Comparison of ENCODE assay signal across 1 cellular context in the genomic region with DNA sequence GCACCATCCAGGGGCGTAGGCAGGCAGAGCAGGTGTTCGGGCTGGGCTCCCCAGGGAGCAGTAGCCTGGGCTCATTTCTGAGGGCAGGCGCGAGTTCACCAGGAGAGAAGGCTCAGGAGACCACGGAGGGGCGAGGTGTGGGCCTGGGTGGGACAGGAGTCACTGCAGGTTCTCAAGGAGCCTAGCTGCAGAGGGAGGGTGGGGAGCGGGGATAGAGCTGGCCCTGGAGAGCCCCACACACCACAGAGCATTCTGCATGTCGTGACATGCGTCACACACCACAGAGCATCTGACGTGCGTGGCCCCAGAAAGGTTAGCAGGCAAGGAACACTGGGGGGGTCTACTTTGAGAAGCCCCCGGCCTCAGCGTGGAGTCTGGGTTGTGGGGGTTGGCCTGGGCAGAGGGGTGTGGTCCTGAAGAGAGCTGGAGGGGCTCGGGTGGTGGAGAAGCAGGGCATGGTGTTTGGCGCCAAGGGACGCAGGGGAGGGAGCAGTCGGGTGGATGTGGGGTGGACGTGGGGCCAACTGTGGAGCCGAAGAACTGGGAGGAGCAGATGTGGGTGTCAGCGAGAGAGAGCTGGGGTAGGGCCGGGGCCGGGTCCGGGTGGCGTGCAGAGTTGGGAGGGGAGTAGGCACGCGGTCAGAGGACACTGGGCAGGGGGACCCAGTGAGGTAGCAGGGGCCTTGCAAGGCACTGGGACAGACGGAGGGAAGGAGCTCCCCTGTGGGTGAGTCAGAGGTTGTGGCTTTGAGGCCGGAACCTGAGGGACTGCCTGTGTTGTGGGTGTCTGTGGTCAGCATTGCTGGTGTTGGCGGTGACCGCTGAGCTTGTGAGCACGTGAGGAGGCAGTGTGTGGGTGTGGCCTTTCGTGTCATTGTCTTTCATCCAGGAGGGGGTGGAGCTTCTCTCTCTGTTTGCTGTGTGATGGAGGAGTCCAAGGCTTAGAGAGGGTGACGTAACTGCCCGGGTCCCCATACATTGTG.
TF ChIP-seq lines count a peak whose summit lies in the region.

No MANE protein-coding gene starts in this region.

TF ChIP-seq in HepG2, 621 proteins besides CTCF, POLR2A, EP300 and RAD21 (continued from another document):
- no peak for TF ChIP-seq SRF (IDR thresholded peaks at IDR 0.05; ENCODE audit: low read depth, low read length)
